ENCODE assay signal across 1 cellular context in genomic region chr11:48307760-48308386, GRCh38.
TF ChIP-seq lines count a peak whose summit lies in the region.

No MANE protein-coding gene starts in this region.

TF ChIP-seq in HepG2, 621 proteins besides CTCF, POLR2A, EP300 and RAD21:
- TF ChIP-seq MAFK (conservative IDR thresholded peaks at IDR 0.05 in 1 of 2, IDR thresholded peaks at IDR 0.05 in 1 of 2; ENCODE audit: low read length in 2 of 2) (peak in 1 of 2 experiments; percentile 26; a peak in 1 of 4 replicates), ZNF652 (CRISPR knock-in tag; IDR thresholded peaks at IDR 0.05; ENCODE audit: borderline replicate concordance, low read depth) (peak; percentile 42; the same call in 1 of the 2 replicates), NR2F1 (CRISPR knock-in tag; IDR thresholded peaks at IDR 0.05) (peak; percentile 28 to 71; a peak in 1 of 4 replicates), TFAP4 (IDR thresholded peaks at IDR 0.05; ENCODE audit: borderline replicate concordance, low read depth) (peak; percentile 90), ZBTB46 (CRISPR knock-in tag; IDR thresholded peaks at IDR 0.05; ENCODE audit: borderline replicate concordance) (no peak), STAG1 (CRISPR knock-in tag; IDR thresholded peaks at IDR 0.05) (peak; percentile 85), NR2F6 (IDR thresholded peaks at IDR 0.05) (peak; percentile 59), NR2F6 (CRISPR knock-in tag; IDR thresholded peaks at IDR 0.05) (peak; percentile 62; the same call in 1 of the 2 replicates), ZNF710 (CRISPR knock-in tag; IDR thresholded peaks at IDR 0.05; ENCODE audit: borderline replicate concordance) (no peak), AFF4 (CRISPR knock-in tag; IDR thresholded peaks at IDR 0.05) (no peak), GATA4 (IDR thresholded peaks at IDR 0.05; ENCODE audit: borderline replicate concordance, low read depth) (no peak), HNRNPK (IDR thresholded peaks at IDR 0.05; ENCODE audit: low read depth, low read length, poor library complexity, severe bottlenecking) (peak; percentile 55), SMC3 (IDR thresholded peaks at IDR 0.05; ENCODE audit: low read length) (peak; percentile 61; the same call in 1 of the 2 replicates)
